Comparison of ENCODE assay signal across 8 cellular contexts in the genomic region with DNA sequence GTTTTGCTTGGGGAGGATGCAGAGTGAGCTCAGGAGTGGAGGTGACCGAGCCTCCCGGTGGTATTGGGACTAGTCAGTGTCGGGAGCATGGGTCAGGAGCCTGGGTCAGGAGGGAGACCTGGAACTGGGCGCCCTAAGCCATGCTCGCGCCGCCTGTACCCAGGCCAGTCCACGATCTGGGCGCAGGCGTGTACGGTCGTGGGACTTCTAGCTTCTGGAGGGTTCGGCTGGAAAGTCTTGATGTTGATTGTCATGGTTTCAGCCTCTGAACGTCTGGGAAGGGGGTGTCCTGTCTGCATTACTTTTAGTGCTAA. TPM values are rescaled to one million over a fixed set of nuclear protein-coding genes. Genes with fewer than 3 reads are reported as not detected.
DNase-seq lines count a peak whose midpoint lies in the region; ATAC-seq and TF ChIP-seq lines count a peak whose summit lies in the region.

No MANE protein-coding gene starts in this region.

- in situ Hi-C loops in astrocyte of the spinal cord (cut with HindIII; ENCODE audit: low sequenced_read_pairs) = no loop called here

- DNase-seq in astrocyte of the spinal cord (ENCODE audit: low read depth, low spot score) = no peak
- no peak for DNase-seq in T1000 (lab: John Stamatoyannopoulos, UW)
- DNase-seq in islet precursor cell = no peak
- DNase-seq in NCI-H345 (lab: John Stamatoyannopoulos, UW) = no peak
- no peak for DNase-seq in NCI-H2107 (lab: John Stamatoyannopoulos, UW)

- H3K9me3 ChIP-seq in mononuclear cell (ENCODE audit: low read depth, low read length) = no peaks in the 10 kb centered on the region

- H3K4me3 ChIP-seq in astrocyte of the spinal cord (ENCODE audit: low read depth, low read length) (peak overlapping the region; percentile 80), mononuclear cell (ENCODE audit: low read length) (peak overlapping the region; percentile 66)

- no peak for TF ChIP-seq CTCF in astrocyte of the spinal cord (IDR thresholded peaks at IDR 0.05; ENCODE audit: low read depth, low read length)

- peak; percentile 18 for ATAC-seq in GM18907 (IDR thresholded peaks at IDR 0.05; ENCODE audit: unreplicated experiment)
- peak; percentile 9 for ATAC-seq in HG02938 (IDR thresholded peaks at IDR 0.05; ENCODE audit: unreplicated experiment)

- no peaks in the 10 kb centered on the region for H3K4me1 ChIP-seq in mononuclear cell (ENCODE audit: insufficient read depth, low read length)

- no peaks in the 10 kb centered on the region for H3K27me3 ChIP-seq in mononuclear cell (ENCODE audit: insufficient read depth, low read length)

RNA-seq across cellular contexts. Expression of a gene that starts 0.2 kb away (rescaled TPM):
- total RNA-seq in mononuclear cell = 490 TPM

RNA-seq across cellular contexts. Expression of a gene that starts 28.0 kb away (rescaled TPM):
- 53.8 TPM for total RNA-seq in mononuclear cell
